17 cellular contexts compared by ENCODE assay signal in the genomic region with DNA sequence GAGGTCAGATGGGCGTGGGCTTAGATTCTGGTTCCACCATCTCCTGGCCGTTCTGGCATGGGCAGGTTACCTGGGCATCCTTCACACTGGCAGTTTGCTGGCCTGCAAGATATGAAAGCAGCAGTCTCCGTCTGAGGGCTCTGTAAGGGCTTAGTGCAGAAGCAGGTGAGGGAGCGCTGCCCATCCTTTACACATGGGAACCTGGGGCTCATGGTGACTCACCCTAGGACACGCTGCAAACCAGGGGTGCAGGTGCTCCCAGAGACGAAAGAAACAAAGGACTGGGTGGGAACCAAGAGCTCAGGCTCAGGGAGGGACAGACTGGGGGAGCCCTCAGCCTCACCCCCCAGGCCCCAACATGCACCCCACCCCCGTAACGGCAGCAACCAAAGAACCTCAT. TPM values are rescaled to one million over a fixed set of nuclear protein-coding genes. Genes with fewer than 3 reads are reported as not detected.
DNase-seq lines count a peak whose midpoint lies in the region; ATAC-seq and TF ChIP-seq lines count a peak whose summit lies in the region.
"Had no signal": no experiment of that assay in that cellular context is flagged by ENCODE, and none has a peak within 500 bp of the region (broad histone marks: within the 10 kb centered on the region; RNA-seq: fewer than 3 reads in every experiment).

No MANE protein-coding gene starts in this region.

- POLR2A ChIA-PET in IMR-90 (lab: Charles Lee; ENCODE audit: unreplicated experiment) = no interaction called here
- POLR2A ChIA-PET in activated CD4-positive, alpha-beta T cell treated with anti-CD3 and anti-CD28 coated beads, Interleukin-2, amount 10 ng/mL, durations not matched to agents 7 days and 5 days (lab: Charles Lee) = no interaction called here

- H4K8ac ChIP-seq in IMR-90 (ENCODE audit: low read depth in 2 of 2, low read length in 2 of 2) = no peak overlapping the region

- no peak overlapping the region for H2AK9ac ChIP-seq in IMR-90 (replicated peaks; ENCODE audit: low read depth, low read length, poor library complexity)

- H3K56ac ChIP-seq in IMR-90 (ENCODE audit: extremely low read depth, insufficient read depth, low read length) = no peak overlapping the region

- H3K4me1 Mint-ChIP-seq in activated CD4-positive, alpha-beta T cell treated with anti-CD3 and anti-CD28 coated beads, Interleukin-2, amount 10 ng/mL, durations not matched to agents 7 days and 5 days = peaks cover 4% of the 10 kb centered on the region
- H3K4me1 Mint-ChIP-seq: CD4-positive, alpha-beta memory T cell had no signal

- BruUV-seq in IMR-90 (replicated peaks; lab: Mats Ljungman, UMichigan) = no TSS peak

- H3K4me3 ChIP-seq in IMR-90 (ENCODE audit: insufficient read depth, low read depth, low read length) = no peak overlapping the region
- H3K4me3 ChIP-seq in upper lobe of right lung = no peak overlapping the region
- H3K4me3 ChIP-seq: HAP-1 had no signal

- H3K4me2 ChIP-seq in IMR-90 (ENCODE audit: low read depth, low read length) = no peak overlapping the region

- no peak overlapping the region for H3K27ac Mint-ChIP-seq in activated CD4-positive, alpha-beta T cell treated with anti-CD3 and anti-CD28 coated beads, Interleukin-2, amount 10 ng/mL, durations not matched to agents 7 days and 5 days

- H3K4ac ChIP-seq in IMR-90 (ENCODE audit: low read depth, low read length) = no peak overlapping the region

- H3K9me3 ChIP-seq in IMR-90 (ENCODE audit: control insufficient read depth, insufficient read depth, low read length) = peaks cover 4% of the 10 kb centered on the region
- peaks cover 3% of the 10 kb centered on the region for H3K9me3 ChIP-seq in upper lobe of right lung

- H4K91ac ChIP-seq in IMR-90 (ENCODE audit: insufficient read depth, low read depth, low read length) = no peak overlapping the region

- no peaks in the 10 kb centered on the region for H3K9me1 ChIP-seq in IMR-90 (ENCODE audit: insufficient read depth, low read length)

- H3K14ac ChIP-seq in IMR-90 (replicated peaks; ENCODE audit: low read depth, low read length) = no peak overlapping the region

- H3K23ac ChIP-seq in IMR-90 (ENCODE audit: low read depth, low read length) = no peak overlapping the region

- TF ChIP-seq CTCF in IMR-90 (conservative IDR thresholded peaks at IDR 0.05; ENCODE audit: low read depth, low read length) = no peak
- no peak for TF ChIP-seq CTCF in upper lobe of right lung (IDR thresholded peaks at IDR 0.05)

- no peak overlapping the region for H2BK20ac ChIP-seq in IMR-90 (ENCODE audit: low read depth, low read length)

- in situ Hi-C loops in IMR-90 (cut with MboI; ENCODE audit: low sequenced_read_pairs) = loop anchor here (10.0 kb wide), 1 partner anchor 126 kb away; no protein-coding TSS in a partner anchor

- no peak overlapping the region for H3K4me3 Mint-ChIP-seq in activated CD4-positive, alpha-beta T cell treated with anti-CD3 and anti-CD28 coated beads, Interleukin-2, amount 10 ng/mL, durations not matched to agents 7 days and 5 days
- H3K4me3 Mint-ChIP-seq: CD4-positive, alpha-beta memory T cell had no signal

- DNase-seq in activated effector memory CD4-positive, alpha-beta T cell treated with anti-CD3 and anti-CD28 coated beads, Interleukin-2, amount 50 U/mL, for 16 hours = peak; percentile 17
- no peak for DNase-seq in activated effector memory CD4-positive, alpha-beta T cell treated with Interleukin-2 at 50 U/mL for 16 hours
- DNase-seq in IMR-90 (no peak), islet precursor cell (peak; percentile 21), upper lobe of right lung (peak; percentile 48)
- no peak for DNase-seq in activated CD4-positive, alpha-beta T cell treated with anti-CD3 and anti-CD28 coated beads, Interleukin-2, amount 10 ng/mL, durations not matched to agents 7 days and 5 days
- DNase-seq: 8988T; C1 segment of cervical spinal cord; Calu3; CD4-positive, alpha-beta memory T cell; COR-L47; DMS53; DMS79 treated with DMSO at 0.1 percent for 48 hours; GF-D8; GOT3 had no signal

- no peak overlapping the region for H2BK120ac ChIP-seq in IMR-90 (ENCODE audit: low read depth, low read length)

- dilution Hi-C loops in IMR-90 (cut with HindIII; ENCODE audit: low sequenced_read_pairs, unreplicated experiment) = no loop called here

- peaks cover 20% of the 10 kb centered on the region for H3K9me3 Mint-ChIP-seq in activated CD4-positive, alpha-beta T cell treated with anti-CD3 and anti-CD28 coated beads, Interleukin-2, amount 10 ng/mL, durations not matched to agents 7 days and 5 days

- no peak overlapping the region for H2AFZ ChIP-seq in IMR-90 (replicated peaks; ENCODE audit: low read length, poor library complexity)

- TF ChIP-seq POLR2A in IMR-90 (IDR thresholded peaks at IDR 0.05; ENCODE audit: low read depth, low read length) = no peak

- H4K5ac ChIP-seq in IMR-90 (ENCODE audit: low read depth, low read length) = no peak overlapping the region

- no peak overlapping the region for H2BK15ac ChIP-seq in IMR-90 (ENCODE audit: low read depth, low read length)

- no peak overlapping the region for H3K9ac ChIP-seq in IMR-90 (ENCODE audit: low read depth, low read length)

- no peaks in the 10 kb centered on the region for H3K36me3 ChIP-seq in IMR-90 (ENCODE audit: control insufficient read depth, insufficient read depth, low read length)
- H3K36me3 ChIP-seq in upper lobe of right lung = no peaks in the 10 kb centered on the region
- H3K36me3 ChIP-seq: HAP-1 had no signal

- TF ChIP-seq RAD21 in IMR-90 (IDR thresholded peaks at IDR 0.05; ENCODE audit: low read length) = no peak

- ATAC-seq in IMR-90 (ENCODE audit: low read depth) (no peak), upper lobe of right lung (no peak), HG02973 (IDR thresholded peaks at IDR 0.05; ENCODE audit: unreplicated experiment) (no peak)

- no peaks in the 10 kb centered on the region for H3K79me1 ChIP-seq in IMR-90 (ENCODE audit: low read depth in 1 of 2, low read length in 2 of 2)

- H3K27me3 ChIP-seq in IMR-90 (ENCODE audit: control insufficient read depth, insufficient read depth, low read length) (no peaks in the 10 kb centered on the region), upper lobe of right lung (no peaks in the 10 kb centered on the region)

- peaks cover 21% of the 10 kb centered on the region for H3K36me3 Mint-ChIP-seq in activated CD4-positive, alpha-beta T cell treated with anti-CD3 and anti-CD28 coated beads, Interleukin-2, amount 10 ng/mL, durations not matched to agents 7 days and 5 days (ENCODE audit: low read depth)

- H3K27me3 Mint-ChIP-seq in activated CD4-positive, alpha-beta T cell treated with anti-CD3 and anti-CD28 coated beads, Interleukin-2, amount 10 ng/mL, durations not matched to agents 7 days and 5 days = peaks cover 34% of the 10 kb centered on the region

- no peak overlapping the region for H2BK5ac ChIP-seq in IMR-90 (ENCODE audit: low read depth, low read length, poor library complexity, severe bottlenecking)

- CTCF ChIA-PET in IMR-90 (lab: Yijun Ruan, JAX) = interaction anchor here (0.6 kb wide), 1 partner anchor 1095 kb away, joined by 3 read pairs; no protein-coding TSS in a partner anchor
- CTCF ChIA-PET in activated CD4-positive, alpha-beta T cell treated with anti-CD3 and anti-CD28 coated beads, Interleukin-2, amount 10 ng/mL, durations not matched to agents 7 days and 5 days (lab: Charles Lee) = no interaction called here

- 91% methylated on average over 4 of the region's 8 CpGs; no CpG with 5 or more reads in 1 of the 2 experiments for WGBS in IMR-90 (ENCODE audit: extremely low coverage in 2 of 2, insufficient read length in 1 of 2), 2 experiments

- H2AK5ac ChIP-seq in IMR-90 (ENCODE audit: low read depth, low read length) = 0 out of 2 replicates have a peak overlapping the region, but pooled peaks have one; percentile 24

- H3K27ac ChIP-seq in IMR-90 (ENCODE audit: insufficient read depth, low read length) (no peak overlapping the region), upper lobe of right lung (no peak overlapping the region)

- H4K20me1 ChIP-seq in IMR-90 (ENCODE audit: insufficient read depth, low read length) = no peaks in the 10 kb centered on the region

- H3K4me1 ChIP-seq in IMR-90 (ENCODE audit: control insufficient read depth, insufficient read depth, low read length) (peaks cover 9% of the 10 kb centered on the region), upper lobe of right lung (peaks cover 2% of the 10 kb centered on the region)
- H3K4me1 ChIP-seq: HAP-1 had no signal

- intact Hi-C loops in IMR-90 (cut with micrococcal nuclease) = no loop called here
- intact Hi-C loops in upper lobe of right lung (cut with DNase I) = no loop called here

- H3K18ac ChIP-seq in IMR-90 (ENCODE audit: low read depth, low read length) = no peak overlapping the region

TF ChIP-seq in IMR-90, 13 proteins besides CTCF, POLR2A, EP300 and RAD21 (continues in another document):
- TF ChIP-seq, protein P1, sequence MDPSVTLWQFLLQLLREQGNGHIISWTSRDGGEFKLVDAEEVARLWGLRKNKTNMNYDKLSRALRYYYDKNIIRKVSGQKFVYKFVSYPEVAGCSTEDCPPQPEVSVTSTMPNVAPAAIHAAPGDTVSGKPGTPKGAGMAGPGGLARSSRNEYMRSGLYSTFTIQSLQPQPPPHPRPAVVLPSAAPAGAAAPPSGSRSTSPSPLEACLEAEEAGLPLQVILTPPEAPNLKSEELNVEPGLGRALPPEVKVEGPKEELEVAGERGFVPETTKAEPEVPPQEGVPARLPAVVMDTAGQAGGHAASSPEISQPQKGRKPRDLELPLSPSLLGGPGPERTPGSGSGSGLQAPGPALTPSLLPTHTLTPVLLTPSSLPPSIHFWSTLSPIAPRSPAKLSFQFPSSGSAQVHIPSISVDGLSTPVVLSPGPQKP (IDR thresholded peaks at IDR 0.05; ENCODE audit: borderline replicate concordance, low read depth, low read length) = no peak
- TF ChIP-seq NFE2L2 (IDR thresholded peaks at IDR 0.05; ENCODE audit: low read depth, low read length) (no peak), CHD1 (IDR thresholded peaks at IDR 0.05; ENCODE audit: low read depth, low read length) (no peak), MAFK (IDR thresholded peaks at IDR 0.05; ENCODE audit: low read depth, low read length) (no peak), MAZ (IDR thresholded peaks at IDR 0.05; ENCODE audit: borderline replicate concordance, low read depth, low read length) (no peak)
- TF ChIP-seq, protein P2, sequence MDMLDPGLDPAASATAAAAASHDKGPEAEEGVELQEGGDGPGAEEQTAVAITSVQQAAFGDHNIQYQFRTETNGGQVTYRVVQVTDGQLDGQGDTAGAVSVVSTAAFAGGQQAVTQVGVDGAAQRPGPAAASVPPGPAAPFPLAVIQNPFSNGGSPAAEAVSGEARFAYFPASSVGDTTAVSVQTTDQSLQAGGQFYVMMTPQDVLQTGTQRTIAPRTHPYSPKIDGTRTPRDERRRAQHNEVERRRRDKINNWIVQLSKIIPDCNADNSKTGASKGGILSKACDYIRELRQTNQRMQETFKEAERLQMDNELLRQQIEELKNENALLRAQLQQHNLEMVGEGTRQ (IDR thresholded peaks at IDR 0.05; ENCODE audit: low read depth, low read length) = no peak

RNA-seq across cellular contexts. Expression of gene ID2, which starts 10.7 kb away (rescaled TPM):
- 389 and 431 TPM in 2 replicates for total RNA-seq in IMR-90 (2012; rRNA removed)
- polyA plus RNA-seq in IMR-90 (2012; rRNA removed) = 264 and 399 TPM in 2 replicates
- 1,308 and 1,433 TPM in 2 replicates for polyA plus RNA-seq in IMR-90 (2012; cell fraction: cytosol; rRNA removed)
- polyA plus RNA-seq in IMR-90 (2012; cell fraction: nucleus; rRNA removed; ENCODE audit: low replicate concordance) = 1,141 and 1,720 TPM in 2 replicates
- 99.5 TPM for total RNA-seq in upper lobe of right lung
- 100 to 1,000 TPM; 126 to 134 TPM for total RNA-seq in activated CD4-positive, alpha-beta T cell treated with anti-CD3 and anti-CD28 coated beads, Interleukin-2, amount 10 ng/mL, durations not matched to agents 7 days and 5 days

Comparison
In these comparisons a context has a peak if more than half of its experiments do, and no peak if none do; other contexts are left out.
1. DNase-seq: peak in activated effector memory CD4-positive, alpha-beta T cell treated with anti-CD3 and anti-CD28 coated beads, Interleukin-2, amount 50 U/mL, for 16 hours (single experiment), islet precursor cell (single experiment) and upper lobe of right lung (single experiment); none in activated effector memory CD4-positive, alpha-beta T cell treated with Interleukin-2 at 50 U/mL for 16 hours (single experiment), IMR-90 (single experiment) and activated CD4-positive, alpha-beta T cell treated with anti-CD3 and anti-CD28 coated beads, Interleukin-2, amount 10 ng/mL, durations not matched to agents 7 days and 5 days (single experiment).